ENCODE assay signal across 8 cellular contexts in genomic region chr9:3863114-3863528, GRCh38.
DNase-seq lines count a peak whose midpoint lies in the region; ATAC-seq and TF ChIP-seq lines count a peak whose summit lies in the region.

No MANE protein-coding gene starts in this region.

- TF ChIP-seq CTCF in RWPE1 (conservative IDR thresholded peaks at IDR 0.05; ENCODE audit: low read depth), result no peak
- TF ChIP-seq CTCF in fibroblast of pulmonary artery (IDR thresholded peaks at IDR 0.05; ENCODE audit: low read length, missing control alignments), result peak; percentile 12

- no peak overlapping the region for H3K27ac ChIP-seq in RWPE1

- CTCF ChIA-PET in RWPE1 (lab: Yijun Ruan, JAX), result no interaction called here

- ATAC-seq in HG03354 (IDR thresholded peaks at IDR 0.05; ENCODE audit: poor library complexity, severe bottlenecking, unreplicated experiment) (no peak), GM21390 (IDR thresholded peaks at IDR 0.05; ENCODE audit: unreplicated experiment) (no peak), GM18520 (IDR thresholded peaks at IDR 0.05; ENCODE audit: unreplicated experiment) (no peak)

- no peak overlapping the region for H3K4me3 ChIP-seq in fibroblast of pulmonary artery (replicated peaks; ENCODE audit: low read depth, low read length)

- POLR2A ChIA-PET in RWPE1 (lab: Yijun Ruan, JAX; ENCODE audit: low non-redundant PET), result no interaction called here

- DNase-seq in Daoy (ENCODE audit: low read depth) (peak; percentile 94), RWPE1 (ENCODE audit: low spot score) (peak; percentile 30), fibroblast of pulmonary artery (ENCODE audit: low read depth) (peak; percentile 79), pulmonary artery endothelial cell (ENCODE audit: low read depth, low spot score) (peak; percentile 13), DMS79 (lab: John Stamatoyannopoulos, UW) (no peak)
